ENCODE assay signal across 8 cellular contexts in the genomic region with DNA sequence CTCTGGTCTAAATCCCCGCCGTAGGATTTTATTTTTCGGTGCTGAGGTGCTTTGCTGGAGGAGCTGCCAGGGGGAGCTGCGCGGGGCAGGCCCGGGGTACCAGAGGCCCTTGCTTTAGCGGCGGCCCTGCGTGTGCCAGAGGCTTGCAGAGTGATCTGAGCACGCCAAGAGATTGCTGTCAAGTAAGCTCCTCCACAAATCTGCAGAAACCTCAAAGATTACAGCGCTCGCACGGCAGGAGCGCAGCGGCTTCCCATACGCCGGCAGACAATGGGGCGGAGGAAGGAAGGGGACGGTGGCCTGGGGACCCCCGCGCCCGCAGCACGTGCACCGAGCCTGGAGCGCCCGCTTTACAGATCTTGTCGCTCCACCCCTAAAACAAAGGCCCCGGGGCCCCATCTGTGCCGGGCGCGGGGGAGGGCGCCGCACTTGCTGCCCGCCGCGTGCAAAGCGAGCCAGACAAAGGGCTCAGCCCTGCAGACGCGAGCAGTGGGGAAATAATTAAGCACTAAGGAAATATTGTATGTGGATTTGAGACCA. TPM values are rescaled to one million over a fixed set of nuclear protein-coding genes. Genes with fewer than 3 reads are reported as not detected.
DNase-seq lines count a peak whose midpoint lies in the region; ATAC-seq and TF ChIP-seq lines count a peak whose summit lies in the region.

No MANE protein-coding gene starts in this region.

- no peaks in the 10 kb centered on the region for H3K9me3 ChIP-seq in H9 (ENCODE audit: control insufficient read depth, low read depth, low read length)
- H3K9me3 ChIP-seq in endodermal cell (ENCODE audit: control insufficient read depth, low read length), result no peaks in the 10 kb centered on the region
- H3K9me3 ChIP-seq in osteoblast (ENCODE audit: low read depth, low read length), result no peaks in the 10 kb centered on the region
- no peaks in the 10 kb centered on the region for H3K9me3 ChIP-seq in thyroid gland

- peak overlapping the region; percentile 90 for H3K18ac ChIP-seq in H9 (ENCODE audit: insufficient read length, low read depth, low read length)

- H3K4me3 Mint-ChIP-seq in H9 (peak overlapping the region; percentile 56 to 57), endodermal cell (peak overlapping the region; percentile 55)
- peak overlapping the region; percentile 64 for H3K4me3 Mint-ChIP-seq in T-helper 2 cell treated with Interferon-gamma antibody and Interleukin-4, amounts not matched to agents 5 μg/mL and 100 μg/mL, for 36 hours

- TF ChIP-seq POLR2A in thyroid gland (IDR thresholded peaks at IDR 0.05), result no peak

- H3T11ph ChIP-seq in H9 (ENCODE audit: low read length), result peak overlapping the region; percentile 26

- peak; percentile 61 for DNase-seq in H9
- DNase-seq in T-helper 2 cell treated with Interferon-gamma antibody and Interleukin-4, amounts not matched to agents 5 μg/mL and 100 μg/mL, for 36 hours (ENCODE audit: low spot score), result no peak
- DNase-seq in endodermal cell, result peak; percentile 77
- DNase-seq in osteoblast (ENCODE audit: insufficient read length, low spot score, missing footprints), result peak; percentile 74
- DNase-seq in thyroid gland, result no peak

- no peak overlapping the region for H2BK12ac ChIP-seq in H9 (ENCODE audit: insufficient read length, low read depth, low read length)

- peaks cover 36% of the 10 kb centered on the region for H3K27me3 Mint-ChIP-seq in H9 (ENCODE audit: low read depth)
- H3K27me3 Mint-ChIP-seq in T-helper 2 cell treated with Interferon-gamma antibody and Interleukin-4, amounts not matched to agents 5 μg/mL and 100 μg/mL, for 36 hours (ENCODE audit: low read depth), result peaks cover 43% of the 10 kb centered on the region
- H3K27me3 Mint-ChIP-seq in endodermal cell (ENCODE audit: insufficient read depth), result peaks cover 18% of the 10 kb centered on the region

- H3K56ac ChIP-seq in H9 (ENCODE audit: insufficient read length, low read depth, low read length), result no peak overlapping the region

- no peaks in the 10 kb centered on the region for H3K79me1 ChIP-seq in H9 (ENCODE audit: insufficient read depth, low read depth, low read length, poor library complexity, severe bottlenecking)

- H2AFZ ChIP-seq in H9 (ENCODE audit: low read length) (no peak overlapping the region), osteoblast (ENCODE audit: low read length) (peak overlapping the region; percentile 41)

- H2BK15ac ChIP-seq in H9 (ENCODE audit: low read depth, low read length), result no peak overlapping the region

- no peak overlapping the region for H4K91ac ChIP-seq in H9 (ENCODE audit: insufficient read length, low read depth, low read length)

- no CpG with 5 or more reads among the region's 39 CpGs for WGBS in H9 (ENCODE audit: extremely low coverage, insufficient read length, low lambda C conversion rate)
- 42 to 68% methylated on average over 21 to 39 of the region's 39 CpGs for WGBS in endodermal cell (ENCODE audit: insufficient coverage in 1 of 2, insufficient read length in 1 of 2), 2 experiments
- 3 to 4% methylated on average over 20 to 38 of the region's 39 CpGs for WGBS in thyroid gland, 2 donors

- H3K4me2 ChIP-seq in H9 (ENCODE audit: insufficient read depth, insufficient read length, low read length), result peak overlapping the region; percentile 33
- peak overlapping the region; percentile 55 for H3K4me2 ChIP-seq in osteoblast (ENCODE audit: insufficient read depth, low read length)

- H3K4me1 Mint-ChIP-seq in H9, result peaks cover 12 to 16% of the 10 kb centered on the region in 2 experiments
- H3K4me1 Mint-ChIP-seq in T-helper 2 cell treated with Interferon-gamma antibody and Interleukin-4, amounts not matched to agents 5 μg/mL and 100 μg/mL, for 36 hours (ENCODE audit: low read depth), result peaks cover 4% of the 10 kb centered on the region
- H3K4me1 Mint-ChIP-seq in endodermal cell, result no peaks in the 10 kb centered on the region

- no peak for ATAC-seq in esophagus mucosa
- ATAC-seq in SK-N-SH treated with all-trans-retinoic acid at 6 μM for 48 hours, result no peak
- ATAC-seq in GM21825 (IDR thresholded peaks at IDR 0.05; ENCODE audit: unreplicated experiment), result no peak

- H3K27ac Mint-ChIP-seq in H9 (peak overlapping the region in 2 of 3 experiments; percentile 44 to 70; a peak in 2 of 7 replicates), endodermal cell (peak overlapping the region; percentile 76)
- no peak overlapping the region for H3K27ac Mint-ChIP-seq in T-helper 2 cell treated with Interferon-gamma antibody and Interleukin-4, amounts not matched to agents 5 μg/mL and 100 μg/mL, for 36 hours

- no peak overlapping the region for H3K27ac ChIP-seq in H9 (ENCODE audit: insufficient read length, low read depth, low read length)
- H3K27ac ChIP-seq in endodermal cell (ENCODE audit: low read depth, low read length), result peak overlapping the region; percentile 81
- no peak overlapping the region for H3K27ac ChIP-seq in osteoblast (ENCODE audit: low read depth, low read length)
- no peak overlapping the region for H3K27ac ChIP-seq in thyroid gland

- H3K27me3 ChIP-seq in H9 (ENCODE audit: insufficient read depth, low read length) (no peaks in the 10 kb centered on the region; the same call in 1 of the 2 replicates), endodermal cell (ENCODE audit: control insufficient read depth, insufficient read depth, low read length, poor library complexity, severe bottlenecking) (no peaks in the 10 kb centered on the region), osteoblast (ENCODE audit: insufficient read depth, low read length) (peaks cover 38% of the 10 kb centered on the region), thyroid gland (peaks cover 7% of the 10 kb centered on the region)

- H3K4me3 ChIP-seq in endodermal cell (ENCODE audit: low read length) (no peak overlapping the region), osteoblast (ENCODE audit: insufficient read depth, low read length) (peak overlapping the region; percentile 54), thyroid gland (replicated peaks in 1 of 3) (no peak overlapping the region)

- no peak overlapping the region for H2BK20ac ChIP-seq in H9 (ENCODE audit: low read depth, low read length, poor library complexity, severe bottlenecking)

- no peaks in the 10 kb centered on the region for H3K9me3 Mint-ChIP-seq in H9
- no peaks in the 10 kb centered on the region for H3K9me3 Mint-ChIP-seq in T-helper 2 cell treated with Interferon-gamma antibody and Interleukin-4, amounts not matched to agents 5 μg/mL and 100 μg/mL, for 36 hours
- H3K9me3 Mint-ChIP-seq in endodermal cell, result no peaks in the 10 kb centered on the region

- peak overlapping the region; percentile 34 for H3K9ac ChIP-seq in H9 (ENCODE audit: extremely low read depth, insufficient read length, low read length)
- no peak overlapping the region for H3K9ac ChIP-seq in endodermal cell (ENCODE audit: extremely low read depth, low read length, poor library complexity, severe bottlenecking)

- H2BK120ac ChIP-seq in H9 (ENCODE audit: low read depth, low read length, poor library complexity, severe bottlenecking), result no peak overlapping the region

- no peaks in the 10 kb centered on the region for H3K79me2 ChIP-seq in H9 (ENCODE audit: insufficient read depth, low read length)
- H3K79me2 ChIP-seq in osteoblast (ENCODE audit: insufficient read depth, low read length), result no peaks in the 10 kb centered on the region

- H3K4me1 ChIP-seq in H9 (ENCODE audit: insufficient read depth, low read length), result no peaks in the 10 kb centered on the region
- no peaks in the 10 kb centered on the region for H3K4me1 ChIP-seq in endodermal cell (ENCODE audit: control insufficient read depth, insufficient read depth, low read length)
- no peaks in the 10 kb centered on the region for H3K4me1 ChIP-seq in osteoblast (ENCODE audit: insufficient read depth, low read length)
- peaks cover 7 to 8% of the 10 kb centered on the region in 2 donors for H3K4me1 ChIP-seq in thyroid gland

- no peak overlapping the region for H2AK5ac ChIP-seq in H9 (ENCODE audit: insufficient read length, low read length)

- no peaks in the 10 kb centered on the region for H4K20me1 ChIP-seq in H9 (ENCODE audit: control insufficient read depth, insufficient read depth, insufficient read length)
- no peaks in the 10 kb centered on the region for H4K20me1 ChIP-seq in osteoblast (ENCODE audit: insufficient read depth, low read length)

- no peaks in the 10 kb centered on the region for H3K23me2 ChIP-seq in H9 (ENCODE audit: insufficient read length, low read depth, low read length, poor library complexity, severe bottlenecking)

- H4K5ac ChIP-seq in H9 (ENCODE audit: insufficient read length, low read depth, low read length), result peak overlapping the region; percentile 86

- no peaks in the 10 kb centered on the region for H3K36me3 Mint-ChIP-seq in H9 (ENCODE audit: insufficient read depth in 1 of 3, low read depth in 3 of 3)
- no peaks in the 10 kb centered on the region for H3K36me3 Mint-ChIP-seq in T-helper 2 cell treated with Interferon-gamma antibody and Interleukin-4, amounts not matched to agents 5 μg/mL and 100 μg/mL, for 36 hours (ENCODE audit: low read depth)
- no peaks in the 10 kb centered on the region for H3K36me3 Mint-ChIP-seq in endodermal cell (ENCODE audit: low read depth)

- peak; percentile 27; the same call in 1 of the 3 replicates for TF ChIP-seq CTCF in H9 (conservative IDR thresholded peaks at IDR 0.05)
- peak; percentile 53 for TF ChIP-seq CTCF in endodermal cell (conservative IDR thresholded peaks at IDR 0.05)
- TF ChIP-seq CTCF in osteoblast (IDR thresholded peaks at IDR 0.05; ENCODE audit: extremely low read depth, low read depth, low read length), result no peak
- TF ChIP-seq CTCF in thyroid gland (IDR thresholded peaks at IDR 0.05), result no peak

- H3K36me3 ChIP-seq in endodermal cell (ENCODE audit: control insufficient read depth, insufficient read depth, low read length) (no peaks in the 10 kb centered on the region), osteoblast (ENCODE audit: insufficient read depth, low read length) (no peaks in the 10 kb centered on the region), thyroid gland (no peaks in the 10 kb centered on the region)

- no peak overlapping the region; the same call in 1 of the 2 replicates for H3K4ac ChIP-seq in H9 (ENCODE audit: low read depth, low read length)

- H2BK5ac ChIP-seq in H9 (ENCODE audit: insufficient read length, low read length), result no peak overlapping the region

- peak overlapping the region; percentile 97 for H3K14ac ChIP-seq in H9 (ENCODE audit: insufficient read depth, low read length)

- H4K8ac ChIP-seq in H9 (replicated peaks; ENCODE audit: insufficient read length, low read depth, low read length), result no peak overlapping the region

- intact Hi-C loops in thyroid gland (cut with DNase I), result no loop called here

- no peak overlapping the region for H3K23ac ChIP-seq in H9 (ENCODE audit: insufficient read length, low read depth, low read length)

RNA-seq across cellular contexts. Expression of a gene that starts 9.1 kb away (rescaled TPM):
- total RNA-seq in H9 (2021), result 17.2 and 17.5 TPM in 2 replicates
- 10 to 100 TPM; 18.9 to 22.9 TPM for total RNA-seq in endodermal cell
- polyA plus RNA-seq in endodermal cell (2013, experiment 1 of 2), result 24.4 TPM
- 19.4 TPM for polyA plus RNA-seq in endodermal cell (2013, experiment 2 of 2)
- total RNA-seq in osteoblast, result 48.5 and 52.7 TPM in 2 replicates
- total RNA-seq in esophagus mucosa, result 8.1 TPM
- 10 to 100 TPM; 24.4 to 34.0 (median 31.9) TPM for total RNA-seq in thyroid gland

RNA-seq across cellular contexts. Expression of a gene that starts 58.9 kb away (rescaled TPM):
- total RNA-seq in H9 (2021), result 4.9 and 5.0 TPM in 2 replicates
- 1 to 10 TPM; 2.6 to 2.8 TPM for total RNA-seq in endodermal cell
- 1.1 TPM for polyA plus RNA-seq in endodermal cell (2013, experiment 1 of 2)
- polyA plus RNA-seq in endodermal cell (2013, experiment 2 of 2), result 0.62 TPM
- total RNA-seq in osteoblast, result 86.9 and 106 TPM in 2 replicates
- total RNA-seq in esophagus mucosa, result 4.4 TPM
- total RNA-seq in thyroid gland, result 10 to 100 TPM; 12.1 to 20.3 (median 16.5) TPM

Comparison
In these comparisons a context has a peak if more than half of its experiments do, and no peak if none do; other contexts are left out.
1. DNase-seq: peak in H9 (single experiment), endodermal cell (single experiment) and osteoblast (single experiment); none in T-helper 2 cell treated with Interferon-gamma antibody and Interleukin-4, amounts not matched to agents 5 μg/mL and 100 μg/mL, for 36 hours (single experiment) and thyroid gland (0 of 2).
2. CTCF ChIP-seq: peak in H9 (single experiment) and endodermal cell (single experiment); none in osteoblast (single experiment) and thyroid gland (0 of 6).
3. Peak in every context shown above with its lines, with median percentiles within 50 percentile points of each other: H3K4me3 Mint-ChIP-seq.